ENCODE assay signal across 1 cellular context in the genomic region with DNA sequence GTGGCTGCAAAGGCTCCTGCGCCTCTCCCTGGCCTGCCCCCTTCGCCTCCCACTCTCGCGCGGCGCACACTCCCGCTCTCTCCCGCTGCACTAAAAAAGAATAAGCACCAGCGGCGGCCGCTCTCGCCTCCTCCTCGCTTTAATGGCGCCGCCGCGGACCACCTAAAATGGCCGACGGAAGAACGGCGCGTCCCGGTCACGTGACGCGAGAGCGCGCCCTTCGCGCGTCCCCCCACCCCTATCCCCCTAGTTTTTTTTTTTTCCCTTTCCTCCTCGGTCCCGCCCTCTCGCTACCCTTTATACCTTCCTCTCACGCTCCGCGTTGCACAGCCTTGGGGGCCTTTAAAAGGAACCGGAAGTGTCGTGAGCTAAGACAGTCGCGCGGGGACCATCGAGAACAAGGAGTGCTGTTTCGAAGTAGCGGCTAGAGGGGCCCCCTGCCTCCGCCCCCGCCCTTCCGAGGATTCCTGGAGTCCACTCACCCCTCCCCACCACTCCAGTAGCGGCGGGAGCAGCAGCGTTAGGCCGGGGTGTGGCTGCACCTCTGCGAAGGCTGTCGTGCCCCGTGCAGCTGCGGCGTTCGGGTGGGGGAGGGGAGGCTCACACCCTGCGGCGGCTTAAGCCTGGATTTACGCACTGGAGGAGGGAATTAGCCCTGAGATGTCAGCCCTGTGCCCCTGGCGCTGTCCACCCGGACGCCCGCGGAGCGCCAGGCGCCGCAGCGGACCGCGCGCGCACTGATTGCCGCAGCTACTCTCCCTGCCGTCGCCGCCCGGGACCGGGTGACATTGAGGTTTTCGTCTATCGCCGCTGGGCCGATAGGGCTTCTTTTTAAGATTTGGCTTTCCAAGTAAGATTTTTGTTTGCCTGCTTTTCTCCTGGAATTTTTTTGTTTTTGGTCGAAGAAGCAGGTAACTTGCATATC.
TF ChIP-seq lines count a peak whose summit lies in the region.

A gene with protein sequence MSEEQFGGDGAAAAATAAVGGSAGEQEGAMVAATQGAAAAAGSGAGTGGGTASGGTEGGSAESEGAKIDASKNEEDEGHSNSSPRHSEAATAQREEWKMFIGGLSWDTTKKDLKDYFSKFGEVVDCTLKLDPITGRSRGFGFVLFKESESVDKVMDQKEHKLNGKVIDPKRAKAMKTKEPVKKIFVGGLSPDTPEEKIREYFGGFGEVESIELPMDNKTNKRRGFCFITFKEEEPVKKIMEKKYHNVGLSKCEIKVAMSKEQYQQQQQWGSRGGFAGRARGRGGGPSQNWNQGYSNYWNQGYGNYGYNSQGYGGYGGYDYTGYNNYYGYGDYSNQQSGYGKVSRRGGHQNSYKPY (minus strand): TSS at position 176 of the 925 bp plus-strand sequence. CDS start 313 bp downstream, outside the sequence.

TF ChIP-seq in HepG2, 621 proteins besides CTCF, POLR2A, EP300 and RAD21 (continued from another document and continues in another):
- TF ChIP-seq, protein P1, sequence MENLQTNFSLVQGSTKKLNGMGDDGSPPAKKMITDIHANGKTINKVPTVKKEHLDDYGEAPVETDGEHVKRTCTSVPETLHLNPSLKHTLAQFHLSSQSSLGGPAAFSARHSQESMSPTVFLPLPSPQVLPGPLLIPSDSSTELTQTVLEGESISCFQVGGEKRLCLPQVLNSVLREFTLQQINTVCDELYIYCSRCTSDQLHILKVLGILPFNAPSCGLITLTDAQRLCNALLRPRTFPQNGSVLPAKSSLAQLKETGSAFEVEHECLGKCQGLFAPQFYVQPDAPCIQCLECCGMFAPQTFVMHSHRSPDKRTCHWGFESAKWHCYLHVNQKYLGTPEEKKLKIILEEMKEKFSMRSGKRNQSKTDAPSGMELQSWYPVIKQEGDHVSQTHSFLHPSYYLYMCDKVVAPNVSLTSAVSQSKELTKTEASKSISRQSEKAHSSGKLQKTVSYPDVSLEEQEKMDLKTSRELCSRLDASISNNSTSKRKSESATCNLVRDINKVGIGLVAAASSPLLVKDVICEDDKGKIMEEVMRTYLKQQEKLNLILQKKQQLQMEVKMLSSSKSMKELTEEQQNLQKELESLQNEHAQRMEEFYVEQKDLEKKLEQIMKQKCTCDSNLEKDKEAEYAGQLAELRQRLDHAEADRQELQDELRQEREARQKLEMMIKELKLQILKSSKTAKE (CRISPR knock-in tag; IDR thresholded peaks at IDR 0.05; ENCODE audit: borderline replicate concordance), result peak; percentile 90
- TF ChIP-seq ZNF20 (CRISPR knock-in tag; IDR thresholded peaks at IDR 0.05) (peak; percentile 58; the same call in 1 of the 2 replicates), ZNF224 (CRISPR knock-in tag; IDR thresholded peaks at IDR 0.05) (no peak), ZKSCAN1 (IDR thresholded peaks at IDR 0.05; ENCODE audit: low read length) (no peak), SALL2 (CRISPR knock-in tag; IDR thresholded peaks at IDR 0.05) (peak; percentile 94; the same call in 1 of the 2 replicates), MXI1 (IDR thresholded peaks at IDR 0.05; ENCODE audit: borderline replicate concordance, low read depth, low read length) (peak; percentile 74; the same call in 1 of the 3 replicates), ZNF776 (CRISPR knock-in tag; IDR thresholded peaks at IDR 0.05) (no peak; the same call in 1 of the 2 replicates), TBP (CRISPR knock-in tag; IDR thresholded peaks at IDR 0.05) (0 out of 2 replicates have a peak, but pooled peaks have one; percentile 66), RAD51 (IDR thresholded peaks at IDR 0.05; ENCODE audit: borderline replicate concordance) (peak; percentile 98), ZNF883 (CRISPR knock-in tag; IDR thresholded peaks at IDR 0.05; ENCODE audit: not compliant biosample characterization) (peak; percentile 64), SMARCC2 (IDR thresholded peaks at IDR 0.05) (no peak), TOPORS (CRISPR knock-in tag; IDR thresholded peaks at IDR 0.05) (peak; percentile 95), NR3C1 (CRISPR knock-in tag; IDR thresholded peaks at IDR 0.05) (no peak), DMAP1 (CRISPR knock-in tag; IDR thresholded peaks at IDR 0.05) (peak; percentile 93), HOXD1 (CRISPR knock-in tag; IDR thresholded peaks at IDR 0.05) (peak; percentile 82), GABPA (IDR thresholded peaks at IDR 0.05; ENCODE audit: low read depth, low read length) (peak; percentile 69), GABPA (CRISPR knock-in tag; IDR thresholded peaks at IDR 0.05; ENCODE audit: low read depth) (peak; percentile 96), RNF2 (conservative IDR thresholded peaks at IDR 0.05; ENCODE audit: low read depth) (no peak; the same call in 1 of the 2 replicates), ZBTB21 (CRISPR knock-in tag; IDR thresholded peaks at IDR 0.05) (peak; percentile 21; the same call in 1 of the 2 replicates), ZNF225 (CRISPR knock-in tag; IDR thresholded peaks at IDR 0.05) (no peak), CEBPG (CRISPR knock-in tag; IDR thresholded peaks at IDR 0.05) (no peak; the same call in none of the 2 replicates)
- TF ChIP-seq, protein P2, sequence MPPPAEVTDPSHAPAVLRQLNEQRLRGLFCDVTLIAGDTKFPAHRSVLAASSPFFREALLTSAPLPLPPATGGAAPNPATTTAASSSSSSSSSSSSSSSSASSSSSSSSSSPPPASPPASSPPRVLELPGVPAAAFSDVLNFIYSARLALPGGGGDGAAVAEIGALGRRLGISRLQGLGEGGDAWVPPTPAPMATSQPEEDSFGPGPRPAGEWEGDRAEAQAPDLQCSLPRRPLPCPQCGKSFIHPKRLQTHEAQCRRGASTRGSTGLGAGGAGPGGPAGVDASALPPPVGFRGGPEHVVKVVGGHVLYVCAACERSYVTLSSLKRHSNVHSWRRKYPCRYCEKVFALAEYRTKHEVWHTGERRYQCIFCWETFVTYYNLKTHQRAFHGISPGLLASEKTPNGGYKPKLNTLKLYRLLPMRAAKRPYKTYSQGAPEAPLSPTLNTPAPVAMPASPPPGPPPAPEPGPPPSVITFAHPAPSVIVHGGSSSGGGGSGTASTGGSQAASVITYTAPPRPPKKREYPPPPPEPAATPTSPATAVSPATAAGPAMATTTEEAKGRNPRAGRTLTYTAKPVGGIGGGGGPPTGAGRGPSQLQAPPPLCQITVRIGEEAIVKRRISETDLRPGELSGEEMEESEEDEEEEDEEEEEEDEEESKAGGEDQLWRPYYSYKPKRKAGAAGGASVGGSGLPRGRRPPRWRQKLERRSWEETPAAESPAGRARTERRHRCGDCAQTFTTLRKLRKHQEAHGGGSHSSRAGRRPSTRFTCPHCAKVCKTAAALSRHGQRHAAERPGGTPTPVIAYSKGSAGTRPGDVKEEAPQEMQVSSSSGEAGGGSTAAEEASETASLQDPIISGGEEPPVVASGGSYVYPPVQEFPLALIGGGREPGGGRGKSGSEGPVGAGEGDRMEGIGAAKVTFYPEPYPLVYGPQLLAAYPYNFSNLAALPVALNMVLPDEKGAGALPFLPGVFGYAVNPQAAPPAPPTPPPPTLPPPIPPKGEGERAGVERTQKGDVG (CRISPR knock-in tag; IDR thresholded peaks at IDR 0.05; ENCODE audit: borderline replicate concordance), result peak; percentile 32; the same call in 1 of the 2 replicates
- TF ChIP-seq, protein P3, sequence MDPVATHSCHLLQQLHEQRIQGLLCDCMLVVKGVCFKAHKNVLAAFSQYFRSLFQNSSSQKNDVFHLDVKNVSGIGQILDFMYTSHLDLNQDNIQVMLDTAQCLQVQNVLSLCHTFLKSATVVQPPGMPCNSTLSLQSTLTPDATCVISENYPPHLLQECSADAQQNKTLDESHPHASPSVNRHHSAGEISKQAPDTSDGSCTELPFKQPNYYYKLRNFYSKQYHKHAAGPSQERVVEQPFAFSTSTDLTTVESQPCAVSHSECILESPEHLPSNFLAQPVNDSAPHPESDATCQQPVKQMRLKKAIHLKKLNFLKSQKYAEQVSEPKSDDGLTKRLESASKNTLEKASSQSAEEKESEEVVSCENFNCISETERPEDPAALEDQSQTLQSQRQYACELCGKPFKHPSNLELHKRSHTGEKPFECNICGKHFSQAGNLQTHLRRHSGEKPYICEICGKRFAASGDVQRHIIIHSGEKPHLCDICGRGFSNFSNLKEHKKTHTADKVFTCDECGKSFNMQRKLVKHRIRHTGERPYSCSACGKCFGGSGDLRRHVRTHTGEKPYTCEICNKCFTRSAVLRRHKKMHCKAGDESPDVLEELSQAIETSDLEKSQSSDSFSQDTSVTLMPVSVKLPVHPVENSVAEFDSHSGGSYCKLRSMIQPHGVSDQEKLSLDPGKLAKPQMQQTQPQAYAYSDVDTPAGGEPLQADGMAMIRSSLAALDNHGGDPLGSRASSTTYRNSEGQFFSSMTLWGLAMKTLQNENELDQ (CRISPR knock-in tag; IDR thresholded peaks at IDR 0.05; ENCODE audit: borderline replicate concordance), result 0 out of 2 replicates have a peak, but pooled peaks have one; percentile 41
- TF ChIP-seq, protein P4, sequence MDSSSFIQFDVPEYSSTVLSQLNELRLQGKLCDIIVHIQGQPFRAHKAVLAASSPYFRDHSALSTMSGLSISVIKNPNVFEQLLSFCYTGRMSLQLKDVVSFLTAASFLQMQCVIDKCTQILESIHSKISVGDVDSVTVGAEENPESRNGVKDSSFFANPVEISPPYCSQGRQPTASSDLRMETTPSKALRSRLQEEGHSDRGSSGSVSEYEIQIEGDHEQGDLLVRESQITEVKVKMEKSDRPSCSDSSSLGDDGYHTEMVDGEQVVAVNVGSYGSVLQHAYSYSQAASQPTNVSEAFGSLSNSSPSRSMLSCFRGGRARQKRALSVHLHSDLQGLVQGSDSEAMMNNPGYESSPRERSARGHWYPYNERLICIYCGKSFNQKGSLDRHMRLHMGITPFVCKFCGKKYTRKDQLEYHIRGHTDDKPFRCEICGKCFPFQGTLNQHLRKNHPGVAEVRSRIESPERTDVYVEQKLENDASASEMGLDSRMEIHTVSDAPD (CRISPR knock-in tag; IDR thresholded peaks at IDR 0.05), result no peak; the same call in 1 of the 2 replicates
- TF ChIP-seq, protein P5, sequence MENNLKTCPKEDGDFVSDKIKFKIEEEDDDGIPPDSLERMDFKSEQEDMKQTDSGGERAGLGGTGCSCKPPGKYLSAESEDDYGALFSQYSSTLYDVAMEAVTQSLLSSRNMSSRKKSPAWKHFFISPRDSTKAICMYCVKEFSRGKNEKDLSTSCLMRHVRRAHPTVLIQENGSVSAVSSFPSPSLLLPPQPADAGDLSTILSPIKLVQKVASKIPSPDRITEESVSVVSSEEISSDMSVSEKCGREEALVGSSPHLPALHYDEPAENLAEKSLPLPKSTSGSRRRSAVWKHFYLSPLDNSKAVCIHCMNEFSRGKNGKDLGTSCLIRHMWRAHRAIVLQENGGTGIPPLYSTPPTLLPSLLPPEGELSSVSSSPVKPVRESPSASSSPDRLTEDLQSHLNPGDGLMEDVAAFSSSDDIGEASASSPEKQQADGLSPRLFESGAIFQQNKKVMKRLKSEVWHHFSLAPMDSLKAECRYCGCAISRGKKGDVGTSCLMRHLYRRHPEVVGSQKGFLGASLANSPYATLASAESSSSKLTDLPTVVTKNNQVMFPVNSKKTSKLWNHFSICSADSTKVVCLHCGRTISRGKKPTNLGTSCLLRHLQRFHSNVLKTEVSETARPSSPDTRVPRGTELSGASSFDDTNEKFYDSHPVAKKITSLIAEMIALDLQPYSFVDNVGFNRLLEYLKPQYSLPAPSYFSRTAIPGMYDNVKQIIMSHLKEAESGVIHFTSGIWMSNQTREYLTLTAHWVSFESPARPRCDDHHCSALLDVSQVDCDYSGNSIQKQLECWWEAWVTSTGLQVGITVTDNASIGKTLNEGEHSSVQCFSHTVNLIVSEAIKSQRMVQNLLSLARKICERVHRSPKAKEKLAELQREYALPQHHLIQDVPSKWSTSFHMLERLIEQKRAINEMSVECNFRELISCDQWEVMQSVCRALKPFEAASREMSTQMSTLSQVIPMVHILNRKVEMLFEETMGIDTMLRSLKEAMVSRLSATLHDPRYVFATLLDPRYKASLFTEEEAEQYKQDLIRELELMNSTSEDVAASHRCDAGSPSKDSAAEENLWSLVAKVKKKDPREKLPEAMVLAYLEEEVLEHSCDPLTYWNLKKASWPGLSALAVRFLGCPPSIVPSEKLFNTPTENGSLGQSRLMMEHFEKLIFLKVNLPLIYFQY (CRISPR knock-in tag; IDR thresholded peaks at IDR 0.05; ENCODE audit: borderline replicate concordance), result peak; percentile 48; the same call in 1 of the 2 replicates
- TF ChIP-seq, protein P6, sequence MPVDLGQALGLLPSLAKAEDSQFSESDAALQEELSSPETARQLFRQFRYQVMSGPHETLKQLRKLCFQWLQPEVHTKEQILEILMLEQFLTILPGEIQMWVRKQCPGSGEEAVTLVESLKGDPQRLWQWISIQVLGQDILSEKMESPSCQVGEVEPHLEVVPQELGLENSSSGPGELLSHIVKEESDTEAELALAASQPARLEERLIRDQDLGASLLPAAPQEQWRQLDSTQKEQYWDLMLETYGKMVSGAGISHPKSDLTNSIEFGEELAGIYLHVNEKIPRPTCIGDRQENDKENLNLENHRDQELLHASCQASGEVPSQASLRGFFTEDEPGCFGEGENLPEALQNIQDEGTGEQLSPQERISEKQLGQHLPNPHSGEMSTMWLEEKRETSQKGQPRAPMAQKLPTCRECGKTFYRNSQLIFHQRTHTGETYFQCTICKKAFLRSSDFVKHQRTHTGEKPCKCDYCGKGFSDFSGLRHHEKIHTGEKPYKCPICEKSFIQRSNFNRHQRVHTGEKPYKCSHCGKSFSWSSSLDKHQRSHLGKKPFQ (CRISPR knock-in tag; IDR thresholded peaks at IDR 0.05; ENCODE audit: insufficient replicate concordance), result no peak
- TF ChIP-seq, protein P7, sequence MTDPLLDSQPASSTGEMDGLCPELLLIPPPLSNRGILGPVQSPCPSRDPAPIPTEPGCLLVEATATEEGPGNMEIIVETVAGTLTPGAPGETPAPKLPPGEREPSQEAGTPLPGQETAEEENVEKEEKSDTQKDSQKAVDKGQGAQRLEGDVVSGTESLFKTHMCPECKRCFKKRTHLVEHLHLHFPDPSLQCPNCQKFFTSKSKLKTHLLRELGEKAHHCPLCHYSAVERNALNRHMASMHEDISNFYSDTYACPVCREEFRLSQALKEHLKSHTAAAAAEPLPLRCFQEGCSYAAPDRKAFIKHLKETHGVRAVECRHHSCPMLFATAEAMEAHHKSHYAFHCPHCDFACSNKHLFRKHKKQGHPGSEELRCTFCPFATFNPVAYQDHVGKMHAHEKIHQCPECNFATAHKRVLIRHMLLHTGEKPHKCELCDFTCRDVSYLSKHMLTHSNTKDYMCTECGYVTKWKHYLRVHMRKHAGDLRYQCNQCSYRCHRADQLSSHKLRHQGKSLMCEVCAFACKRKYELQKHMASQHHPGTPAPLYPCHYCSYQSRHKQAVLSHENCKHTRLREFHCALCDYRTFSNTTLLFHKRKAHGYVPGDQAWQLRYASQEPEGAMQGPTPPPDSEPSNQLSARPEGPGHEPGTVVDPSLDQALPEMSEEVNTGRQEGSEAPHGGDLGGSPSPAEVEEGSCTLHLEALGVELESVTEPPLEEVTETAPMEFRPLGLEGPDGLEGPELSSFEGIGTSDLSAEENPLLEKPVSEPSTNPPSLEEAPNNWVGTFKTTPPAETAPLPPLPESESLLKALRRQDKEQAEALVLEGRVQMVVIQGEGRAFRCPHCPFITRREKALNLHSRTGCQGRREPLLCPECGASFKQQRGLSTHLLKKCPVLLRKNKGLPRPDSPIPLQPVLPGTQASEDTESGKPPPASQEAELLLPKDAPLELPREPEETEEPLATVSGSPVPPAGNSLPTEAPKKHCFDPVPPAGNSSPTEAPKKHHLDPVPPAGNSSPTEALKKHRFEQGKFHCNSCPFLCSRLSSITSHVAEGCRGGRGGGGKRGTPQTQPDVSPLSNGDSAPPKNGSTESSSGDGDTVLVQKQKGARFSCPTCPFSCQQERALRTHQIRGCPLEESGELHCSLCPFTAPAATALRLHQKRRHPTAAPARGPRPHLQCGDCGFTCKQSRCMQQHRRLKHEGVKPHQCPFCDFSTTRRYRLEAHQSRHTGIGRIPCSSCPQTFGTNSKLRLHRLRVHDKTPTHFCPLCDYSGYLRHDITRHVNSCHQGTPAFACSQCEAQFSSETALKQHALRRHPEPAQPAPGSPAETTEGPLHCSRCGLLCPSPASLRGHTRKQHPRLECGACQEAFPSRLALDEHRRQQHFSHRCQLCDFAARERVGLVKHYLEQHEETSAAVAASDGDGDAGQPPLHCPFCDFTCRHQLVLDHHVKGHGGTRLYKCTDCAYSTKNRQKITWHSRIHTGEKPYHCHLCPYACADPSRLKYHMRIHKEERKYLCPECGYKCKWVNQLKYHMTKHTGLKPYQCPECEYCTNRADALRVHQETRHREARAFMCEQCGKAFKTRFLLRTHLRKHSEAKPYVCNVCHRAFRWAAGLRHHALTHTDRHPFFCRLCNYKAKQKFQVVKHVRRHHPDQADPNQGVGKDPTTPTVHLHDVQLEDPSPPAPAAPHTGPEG (CRISPR knock-in tag; IDR thresholded peaks at IDR 0.05), result peak; percentile 68; the same call in 1 of the 2 replicates
